ENCODE assay signal across 9 cellular contexts in genomic region chrX:22300130-22300529, GRCh38. TPM values are rescaled to one million over a fixed set of nuclear protein-coding genes. Genes with fewer than 3 reads are reported as not detected.
A peak's percentile ranks its signal among the peaks of the same experiment; 100 is the strongest.
DNase-seq lines count a peak whose midpoint lies in the region; FAIRE-seq and TF ChIP-seq lines count a peak whose summit lies in the region.
"Had no signal": no experiment of that assay in that cellular context is flagged by ENCODE, and none has a peak within 500 bp of the region (broad histone marks: within the 10 kb centered on the region; RNA-seq: fewer than 3 reads in every experiment).

No MANE protein-coding gene starts in this region.

- no peaks in the 10 kb centered on the region for H3K9me3 Mint-ChIP-seq in neural progenitor cell
- H3K9me3 Mint-ChIP-seq: activated naive CD4-positive, alpha-beta T cell treated with anti-CD3 and anti-CD28 coated beads, Interleukin-2, amount 50 U/mL, for 24 hours had no signal

- H2AFZ ChIP-seq in neural progenitor cell (replicated peaks), result peak overlapping the region; percentile 7

- TF ChIP-seq CTCF in bronchial epithelial cell (IDR thresholded peaks at IDR 0.05; ENCODE audit: insufficient read depth, low read length, severe bottlenecking) (no peak), neural progenitor cell (IDR thresholded peaks at IDR 0.05) (no peak), esophagus muscularis mucosa (IDR thresholded peaks at IDR 0.05) (no peak)

- no peaks in the 10 kb centered on the region for H3K27me3 Mint-ChIP-seq in neural progenitor cell (ENCODE audit: insufficient read depth, low read depth)

- WGBS in esophagus muscularis mucosa, result 4% methylated on average over 2 of the region's 2 CpGs

- TF ChIP-seq EP300 in esophagus muscularis mucosa (IDR thresholded peaks at IDR 0.05), result no peak

- intact Hi-C loops in esophagus muscularis mucosa (cut with DNase I), result no loop called here

- no peak overlapping the region; a peak in 1 of 22 replicates for H3K27ac ChIP-seq in BLaER1 treated with 17β-estradiol and CSF1 and Interleukin-3, amounts not matched to agents 10 nM and 100 nM
- no peak overlapping the region for H3K27ac ChIP-seq in neural progenitor cell
- H3K27ac ChIP-seq in esophagus muscularis mucosa (replicated peaks in 1 of 4), result peak overlapping the region in 1 of 4 donors; percentile 53

- no peak overlapping the region for H3K27ac Mint-ChIP-seq in neural progenitor cell
- H3K27ac Mint-ChIP-seq: activated naive CD4-positive, alpha-beta T cell treated with anti-CD3 and anti-CD28 coated beads, Interleukin-2, amount 50 U/mL, for 24 hours had no signal

- DNase-seq in H54 (ENCODE audit: insufficient read length, low spot score), result peak; percentile 3
- DNase-seq in NCI-H2107 treated with DMSO at 0.1 percent for 48 hours (lab: John Stamatoyannopoulos, UW; ENCODE audit: unreplicated experiment), result peak; percentile 89
- DNase-seq in bronchial epithelial cell (ENCODE audit: low read depth), result peak; percentile 71
- no peak for DNase-seq in neural progenitor cell (ENCODE audit: low spot score)
- no peak for DNase-seq in UCSD-AML1 (lab: John Stamatoyannopoulos, UW; ENCODE audit: unreplicated experiment)
- no peak for DNase-seq in esophagus muscularis mucosa (ENCODE audit: extremely low spot score)
- no peak for DNase-seq in T-helper 9 cell

- no peak overlapping the region for H3K9ac ChIP-seq in BLaER1 treated with 17β-estradiol and CSF1 and Interleukin-3, amounts not matched to agents 10 nM and 100 nM
- H3K9ac ChIP-seq in neural progenitor cell, result no peak overlapping the region

- no peaks in the 10 kb centered on the region for H3F3A ChIP-seq in neural progenitor cell (ENCODE audit: low read depth)

- no peaks in the 10 kb centered on the region for H3K36me3 ChIP-seq in BLaER1 treated with 17β-estradiol and CSF1 and Interleukin-3, amounts not matched to agents 10 nM and 100 nM
- H3K36me3 ChIP-seq in bronchial epithelial cell (ENCODE audit: control insufficient read depth, insufficient read depth, low read length) (no peaks in the 10 kb centered on the region), neural progenitor cell (no peaks in the 10 kb centered on the region), esophagus muscularis mucosa (no peaks in the 10 kb centered on the region)

- H3K79me2 ChIP-seq in neural progenitor cell (ENCODE audit: low read depth), result no peaks in the 10 kb centered on the region

- peaks cover 12% of the 10 kb centered on the region for H3K4me1 Mint-ChIP-seq in neural progenitor cell
- H3K4me1 Mint-ChIP-seq: activated naive CD4-positive, alpha-beta T cell treated with anti-CD3 and anti-CD28 coated beads, Interleukin-2, amount 50 U/mL, for 24 hours had no signal

- H3K4me1 ChIP-seq in BLaER1 treated with 17β-estradiol and CSF1 and Interleukin-3, amounts not matched to agents 10 nM and 100 nM, result peaks cover 12 to 21% (median 17%) of the 10 kb centered on the region in 10 experiments
- H3K4me1 ChIP-seq in neural progenitor cell (peaks cover 16% of the 10 kb centered on the region), esophagus muscularis mucosa (peaks cover 11 to 15% (median 13%) of the 10 kb centered on the region in 4 donors)

- peaks cover 0 to 15% (median 4%) of the 10 kb centered on the region in 11 experiments; a peak in 5 of 22 replicates for H3K9me3 ChIP-seq in BLaER1 treated with 17β-estradiol and CSF1 and Interleukin-3, amounts not matched to agents 10 nM and 100 nM (replicated peaks in 1 of 11)
- H3K9me3 ChIP-seq in neural progenitor cell (ENCODE audit: low read depth) (peaks cover 8% of the 10 kb centered on the region), esophagus muscularis mucosa (no peaks in the 10 kb centered on the region)

- no peaks in the 10 kb centered on the region for H4K20me1 ChIP-seq in BLaER1 treated with 17β-estradiol and CSF1 and Interleukin-3, amounts not matched to agents 10 nM and 100 nM
- H4K20me1 ChIP-seq in neural progenitor cell (ENCODE audit: low read depth), result no peaks in the 10 kb centered on the region

- H3K4me3 Mint-ChIP-seq in neural progenitor cell, result no peak overlapping the region
- H3K4me3 Mint-ChIP-seq: activated naive CD4-positive, alpha-beta T cell treated with anti-CD3 and anti-CD28 coated beads, Interleukin-2, amount 50 U/mL, for 24 hours had no signal

- no peak overlapping the region for H3K4me3 ChIP-seq in BLaER1 treated with 17β-estradiol and CSF1 and Interleukin-3, amounts not matched to agents 10 nM and 100 nM
- no peak overlapping the region for H3K4me3 ChIP-seq in bronchial epithelial cell (ENCODE audit: low read depth, low read length)
- no peak overlapping the region for H3K4me3 ChIP-seq in neural progenitor cell
- H3K4me3 ChIP-seq in esophagus muscularis mucosa, result no peak overlapping the region

- H3K27me3 ChIP-seq in BLaER1 treated with 17β-estradiol and CSF1 and Interleukin-3, amounts not matched to agents 10 nM and 100 nM, result no peaks in the 10 kb centered on the region
- no peaks in the 10 kb centered on the region for H3K27me3 ChIP-seq in bronchial epithelial cell (ENCODE audit: control insufficient read depth, insufficient read depth, low read length)
- H3K27me3 ChIP-seq in neural progenitor cell, result no peaks in the 10 kb centered on the region
- no peaks in the 10 kb centered on the region for H3K27me3 ChIP-seq in esophagus muscularis mucosa

- H3K4me2 ChIP-seq in BLaER1 treated with 17β-estradiol and CSF1 and Interleukin-3, amounts not matched to agents 10 nM and 100 nM, result peak overlapping the region; percentile 47 to 79 (median 65); a peak in 21 of 22 replicates
- peak overlapping the region; percentile 32 for H3K4me2 ChIP-seq in neural progenitor cell

- no peak for FAIRE-seq in H54 (lab: Jason Lieb, UNC)
- FAIRE-seq in bronchial epithelial cell (lab: Jason Lieb, UNC), result no peak

- no peaks in the 10 kb centered on the region for H3K36me3 Mint-ChIP-seq in neural progenitor cell
- H3K36me3 Mint-ChIP-seq: activated naive CD4-positive, alpha-beta T cell treated with anti-CD3 and anti-CD28 coated beads, Interleukin-2, amount 50 U/mL, for 24 hours had no signal

- no peak for TF ChIP-seq POLR2A in H54 (IDR thresholded peaks at IDR 0.05; ENCODE audit: low read depth, low read length)
- no peak for TF ChIP-seq POLR2A in esophagus muscularis mucosa (IDR thresholded peaks at IDR 0.05; ENCODE audit: low read depth)

RNA-seq across cellular contexts. Expression of gene CBLL2, which starts 27.4 kb away (rescaled TPM):
- total RNA-seq in bronchial epithelial cell (0.13 TPM in 1 of 2 replicates, not detected in the other), neural progenitor cell (ENCODE audit: low replicate concordance) (not detected in 2 replicates), esophagus muscularis mucosa (not detected)

Comparison
In these comparisons a context has a peak if more than half of its experiments do, and no peak if none do; other contexts are left out.
1. DNase-seq: peak in H54 (single experiment), NCI-H2107 treated with DMSO at 0.1 percent for 48 hours (single experiment) and bronchial epithelial cell (single experiment); none in neural progenitor cell (single experiment), UCSD-AML1 (single experiment), esophagus muscularis mucosa (single experiment) and T-helper 9 cell (single experiment).